1 cellular context compared by ENCODE assay signal in the genomic region with DNA sequence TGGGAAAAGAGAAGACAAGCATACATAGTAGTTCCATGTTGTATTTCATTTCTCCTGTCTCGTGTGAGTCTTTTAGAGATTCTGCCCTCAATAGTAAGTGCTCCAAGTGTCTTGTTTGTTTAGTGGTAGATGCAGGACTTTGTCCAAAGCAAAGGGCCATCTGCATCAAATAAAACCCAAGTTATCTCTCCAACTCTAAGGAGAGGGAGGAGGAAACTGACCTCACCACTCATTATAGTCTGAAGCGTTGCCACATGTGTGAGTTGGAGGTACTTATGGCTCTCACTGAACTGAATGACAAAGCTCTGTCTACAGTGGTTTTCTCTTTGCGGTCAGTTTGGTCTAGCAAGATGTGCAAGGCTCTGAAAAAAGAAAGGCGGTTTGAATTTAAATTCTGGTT.
TF ChIP-seq lines count a peak whose summit lies in the region.

No MANE protein-coding gene starts in this region.

TF ChIP-seq in WTC11, 78 proteins besides CTCF, POLR2A, EP300 and RAD21 (continued from another document):
- TF ChIP-seq, protein P1, sequence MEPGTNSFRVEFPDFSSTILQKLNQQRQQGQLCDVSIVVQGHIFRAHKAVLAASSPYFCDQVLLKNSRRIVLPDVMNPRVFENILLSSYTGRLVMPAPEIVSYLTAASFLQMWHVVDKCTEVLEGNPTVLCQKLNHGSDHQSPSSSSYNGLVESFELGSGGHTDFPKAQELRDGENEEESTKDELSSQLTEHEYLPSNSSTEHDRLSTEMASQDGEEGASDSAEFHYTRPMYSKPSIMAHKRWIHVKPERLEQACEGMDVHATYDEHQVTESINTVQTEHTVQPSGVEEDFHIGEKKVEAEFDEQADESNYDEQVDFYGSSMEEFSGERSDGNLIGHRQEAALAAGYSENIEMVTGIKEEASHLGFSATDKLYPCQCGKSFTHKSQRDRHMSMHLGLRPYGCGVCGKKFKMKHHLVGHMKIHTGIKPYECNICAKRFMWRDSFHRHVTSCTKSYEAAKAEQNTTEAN (CRISPR knock-in tag; IDR thresholded peaks at IDR 0.05), result no peak
- TF ChIP-seq, protein P2, sequence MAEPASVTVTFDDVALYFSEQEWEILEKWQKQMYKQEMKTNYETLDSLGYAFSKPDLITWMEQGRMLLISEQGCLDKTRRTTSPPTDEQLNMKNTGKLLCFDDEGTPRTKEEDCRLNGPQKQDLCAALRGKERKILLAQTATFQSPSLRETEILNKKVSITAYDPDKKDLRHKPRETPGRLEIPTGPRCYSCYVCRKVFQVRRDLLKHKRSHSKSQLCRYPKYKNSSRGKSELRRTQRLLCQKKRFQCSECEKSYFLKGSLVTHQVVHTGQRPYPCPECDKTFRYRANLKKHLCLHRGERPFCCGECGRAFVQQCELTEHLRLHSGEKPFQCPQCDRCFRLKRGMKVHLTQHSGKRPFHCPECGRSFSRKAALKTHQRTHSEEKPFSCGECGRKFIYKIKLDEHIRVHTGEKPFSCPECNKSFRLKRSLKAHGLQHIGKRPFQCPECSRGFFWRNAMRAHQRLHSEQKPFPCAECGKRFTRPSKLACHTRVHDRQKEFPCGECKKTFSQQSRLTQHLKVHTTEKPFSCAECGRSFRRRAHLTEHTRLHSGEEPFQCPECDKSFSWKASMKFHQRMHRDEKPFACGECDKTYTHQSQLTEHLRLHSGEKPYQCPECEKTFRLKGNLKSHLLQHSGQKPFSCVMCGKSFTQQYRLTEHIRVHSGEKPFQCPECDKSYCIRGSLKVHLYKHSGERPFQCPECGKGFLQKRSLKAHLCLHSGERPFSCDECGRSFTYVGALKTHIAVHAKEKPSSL (CRISPR knock-in tag; conservative IDR thresholded peaks at IDR 0.05), result no peak
- TF ChIP-seq TEAD1 (CRISPR knock-in tag; IDR thresholded peaks at IDR 0.05) (no peak), TP53 (CRISPR knock-in tag; IDR thresholded peaks at IDR 0.05) (no peak), CBFB (CRISPR knock-in tag; IDR thresholded peaks at IDR 0.05; ENCODE audit: low read depth) (no peak), FOXJ3 (CRISPR knock-in tag; IDR thresholded peaks at IDR 0.05; ENCODE audit: borderline replicate concordance) (no peak), JAZF1 (CRISPR knock-in tag; IDR thresholded peaks at IDR 0.05) (no peak), SOX15 (CRISPR knock-in tag; IDR thresholded peaks at IDR 0.05) (no peak), SP1 (CRISPR knock-in tag; conservative IDR thresholded peaks at IDR 0.05) (no peak), ELF4 (CRISPR knock-in tag; IDR thresholded peaks at IDR 0.05; ENCODE audit: low read depth) (no peak)
- TF ChIP-seq, protein P3, sequence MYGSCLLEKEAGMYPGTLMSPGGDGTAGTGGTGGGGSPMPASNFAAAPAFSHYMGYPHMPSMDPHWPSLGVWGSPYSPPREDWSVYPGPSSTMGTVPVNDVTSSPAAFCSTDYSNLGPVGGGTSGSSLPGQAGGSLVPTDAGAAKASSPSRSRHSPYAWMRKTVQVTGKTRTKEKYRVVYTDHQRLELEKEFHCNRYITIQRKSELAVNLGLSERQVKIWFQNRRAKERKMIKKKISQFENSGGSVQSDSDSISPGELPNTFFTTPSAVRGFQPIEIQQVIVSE (CRISPR knock-in tag; IDR thresholded peaks at IDR 0.05; ENCODE audit: borderline replicate concordance), result no peak
